In genomic region chr17:35610746-35611145, GRCh38 we compare ENCODE assay signal across 16 cellular contexts. TPM values are rescaled to one million over a fixed set of nuclear protein-coding genes. Genes with fewer than 3 reads are reported as not detected.
"Had no signal": no experiment of that assay in that cellular context is flagged by ENCODE, and none has a peak within 500 bp of the region (broad histone marks: within the 10 kb centered on the region; RNA-seq: fewer than 3 reads in every experiment).

No MANE protein-coding gene starts in this region.

RNA-seq across cellular contexts. Expression of gene SLFN14, which starts 50.1 kb away (rescaled TPM):
- total RNA-seq: hepatocyte, kidney epithelial cell, left cardiac atrium, left colon, left ventricle myocardium inferior, left ventricle myocardium superior, lower leg skin, lung microvascular endothelial cell, mammary epithelial cell, mesenteric fat pad, mesothelial cell of epicardium, mucosa of descending colon, mucosa of gallbladder, myocyte had no signal
- polyA plus RNA-seq: hepatocyte, keratinocyte, liver, mammary epithelial cell had no signal
